ENCODE assay signal across 9 cellular contexts in genomic region chr1:55209247-55209646, GRCh38. TPM values are rescaled to one million over a fixed set of nuclear protein-coding genes. Genes with fewer than 3 reads are reported as not detected.
A peak's percentile ranks its signal among the peaks of the same experiment; 100 is the strongest.
DNase-seq lines count a peak whose midpoint lies in the region; ATAC-seq, FAIRE-seq and TF ChIP-seq lines count a peak whose summit lies in the region.
"Had no signal": no experiment of that assay in that cellular context is flagged by ENCODE, and none has a peak within 500 bp of the region (broad histone marks: within the 10 kb centered on the region; RNA-seq: fewer than 3 reads in every experiment).

No MANE protein-coding gene starts in this region.

- no peak overlapping the region for H3K18ac ChIP-seq in mesenchymal stem cell (ENCODE audit: low read depth in 1 of 2, low read length in 2 of 2)

- H3K4me1 ChIP-seq in mesenchymal stem cell (ENCODE audit: control insufficient read depth, insufficient read depth, low read depth, low read length) (peaks cover 5% of the 10 kb centered on the region), adrenal gland (replicated peaks in 1 of 2) (peaks cover 57 to 88% of the 10 kb centered on the region in 2 donors)

- no peak overlapping the region for H2BK120ac ChIP-seq in mesenchymal stem cell (ENCODE audit: low read depth, low read length)

- no peak overlapping the region for H3K4me2 ChIP-seq in mesenchymal stem cell (ENCODE audit: low read length, poor library complexity, severe bottlenecking)

- H3K14ac ChIP-seq in mesenchymal stem cell (ENCODE audit: low read length in 2 of 2): no peak overlapping the region

- H3K9ac ChIP-seq in mesenchymal stem cell (ENCODE audit: low read length): peak overlapping the region; percentile 14

- 36% methylated on average over 2 of the region's 2 CpGs for WGBS in mesenchymal stem cell
- 28 to 36% (median 33%) methylated on average over 2 of the region's 2 CpGs for WGBS in adrenal gland, 4 donors

- no peak overlapping the region for H3K27ac ChIP-seq in mesenchymal stem cell (ENCODE audit: low read length, poor library complexity, severe bottlenecking)
- H3K27ac ChIP-seq in adrenal gland: no peak overlapping the region

- peaks cover 4% of the 10 kb centered on the region for H3K79me1 ChIP-seq in mesenchymal stem cell (replicated peaks; ENCODE audit: low read length, poor library complexity, severe bottlenecking)

- no peak overlapping the region for H4K8ac ChIP-seq in mesenchymal stem cell (ENCODE audit: low read length)

- no peak overlapping the region for H2AFZ ChIP-seq in mesenchymal stem cell (ENCODE audit: low read depth, low read length)

- no peaks in the 10 kb centered on the region for H3K9me3 ChIP-seq in mesenchymal stem cell (ENCODE audit: control insufficient read depth, low read length)
- no peaks in the 10 kb centered on the region for H3K9me3 ChIP-seq in adrenal gland (replicated peaks in 1 of 3)

- no peak for TF ChIP-seq CTCF in adrenal gland (IDR thresholded peaks at IDR 0.05)

- no peak overlapping the region for H2AK5ac ChIP-seq in mesenchymal stem cell (ENCODE audit: low read length, severe bottlenecking)

- no peak overlapping the region for H3K23ac ChIP-seq in mesenchymal stem cell (ENCODE audit: low read length in 2 of 2)

- DNase-seq in DMS153 treated with DMSO at 0.1 percent for 48 hours (lab: John Stamatoyannopoulos, UW; ENCODE audit: unreplicated experiment) (peak; percentile 34), H54 (ENCODE audit: insufficient read length, low spot score) (no peak), mesenchymal stem cell (peak; percentile 28), adrenal gland (no peak), kidney tubule cell (ENCODE audit: low spot score) (no peak), NCI-H1694 (lab: John Stamatoyannopoulos, UW) (no peak), NCI-H1105 (lab: John Stamatoyannopoulos, UW) (no peak)
- DNase-seq: amygdala had no signal

- H2BK12ac ChIP-seq in mesenchymal stem cell (ENCODE audit: low read length in 2 of 2): no peak overlapping the region

- no peaks in the 10 kb centered on the region for H3K27me3 ChIP-seq in mesenchymal stem cell (ENCODE audit: control insufficient read depth in 1 of 2, insufficient read depth in 1 of 2, low read length in 2 of 2)
- H3K27me3 ChIP-seq in adrenal gland: no peaks in the 10 kb centered on the region

- no peak overlapping the region for H2BK5ac ChIP-seq in mesenchymal stem cell (ENCODE audit: low read depth, low read length, poor library complexity, severe bottlenecking)

- H3K36me3 ChIP-seq in mesenchymal stem cell (ENCODE audit: control insufficient read depth in 1 of 2, insufficient read depth in 2 of 2, low read depth in 1 of 2, low read length in 2 of 2): no peaks in the 10 kb centered on the region
- no peaks in the 10 kb centered on the region for H3K36me3 ChIP-seq in adrenal gland (replicated peaks in 1 of 2)

- intact Hi-C loops in adrenal gland (cut with DNase I): loop anchor here in 1 of 2 donors (5.0 kb wide), 1 partner anchor 67 kb away; no protein-coding TSS in a partner anchor

- no peak overlapping the region for H2BK15ac ChIP-seq in mesenchymal stem cell (ENCODE audit: low read depth, poor library complexity, severe bottlenecking)

- FAIRE-seq in H54 (lab: Jason Lieb, UNC): peak; percentile 80

- ATAC-seq in SK-N-SH treated with all-trans-retinoic acid at 6 μM for 48 hours: peak; percentile 43

- no peak overlapping the region for H3K4me3 ChIP-seq in mesenchymal stem cell (ENCODE audit: insufficient read depth in 1 of 2, low read depth in 1 of 2, low read length in 2 of 2)
- no peak overlapping the region for H3K4me3 ChIP-seq in adrenal gland

- no peak overlapping the region for H4K91ac ChIP-seq in mesenchymal stem cell (ENCODE audit: low read length)

- H3K4ac ChIP-seq in mesenchymal stem cell (ENCODE audit: low read depth in 1 of 2, low read length in 2 of 2): no peak overlapping the region

- TF ChIP-seq POLR2A in H54 (IDR thresholded peaks at IDR 0.05; ENCODE audit: low read depth, low read length): no peak
- no peak for TF ChIP-seq POLR2A in adrenal gland (IDR thresholded peaks at IDR 0.05)

TF ChIP-seq in SK-N-SH treated with all-trans-retinoic acid at 6 μM for 48 hours, 23 proteins besides CTCF, POLR2A, EP300 and RAD21:
- TF ChIP-seq ZC3H10 (CRISPR knock-in tag; IDR thresholded peaks at IDR 0.05) (no peak), OSR1 (CRISPR knock-in tag; IDR thresholded peaks at IDR 0.05) (no peak), BACH2 (CRISPR knock-in tag; IDR thresholded peaks at IDR 0.05; ENCODE audit: borderline replicate concordance) (no peak), GLIS3 (CRISPR knock-in tag; IDR thresholded peaks at IDR 0.05) (no peak), POU6F1 (CRISPR knock-in tag; IDR thresholded peaks at IDR 0.05; ENCODE audit: borderline replicate concordance, low read depth) (no peak), ZFP3 (CRISPR knock-in tag; IDR thresholded peaks at IDR 0.05) (no peak), ZNF565 (CRISPR knock-in tag; conservative IDR thresholded peaks at IDR 0.05; ENCODE audit: low read depth) (no peak), ARNTL (CRISPR knock-in tag; IDR thresholded peaks at IDR 0.05; ENCODE audit: borderline replicate concordance, low read depth) (no peak), TSHZ2 (CRISPR knock-in tag; IDR thresholded peaks at IDR 0.05) (no peak)

RNA-seq across cellular contexts. Expression of gene USP24, which starts 5.9 kb away (rescaled TPM):
- polyA plus RNA-seq in mesenchymal stem cell (2013, experiment 1 of 2): 14.4 TPM
- polyA plus RNA-seq in mesenchymal stem cell (2013, experiment 2 of 2): 13.3 TPM
- 10 to 100 TPM; 20.8 to 41.9 (median 26.4) TPM for total RNA-seq in adrenal gland
- polyA plus RNA-seq in adrenal gland: 10 to 100 TPM; 11.3 to 21.1 (median 15.4) TPM

Comparison
In these comparisons a context has a peak if more than half of its experiments do, and no peak if none do; other contexts are left out.
1. DNase-seq: peak in DMS153 treated with DMSO at 0.1 percent for 48 hours (single experiment) and mesenchymal stem cell (single experiment); none in H54 (single experiment), adrenal gland (0 of 7), kidney tubule cell (single experiment), NCI-H1694 (single experiment) and NCI-H1105 (single experiment).